In the genomic region with DNA sequence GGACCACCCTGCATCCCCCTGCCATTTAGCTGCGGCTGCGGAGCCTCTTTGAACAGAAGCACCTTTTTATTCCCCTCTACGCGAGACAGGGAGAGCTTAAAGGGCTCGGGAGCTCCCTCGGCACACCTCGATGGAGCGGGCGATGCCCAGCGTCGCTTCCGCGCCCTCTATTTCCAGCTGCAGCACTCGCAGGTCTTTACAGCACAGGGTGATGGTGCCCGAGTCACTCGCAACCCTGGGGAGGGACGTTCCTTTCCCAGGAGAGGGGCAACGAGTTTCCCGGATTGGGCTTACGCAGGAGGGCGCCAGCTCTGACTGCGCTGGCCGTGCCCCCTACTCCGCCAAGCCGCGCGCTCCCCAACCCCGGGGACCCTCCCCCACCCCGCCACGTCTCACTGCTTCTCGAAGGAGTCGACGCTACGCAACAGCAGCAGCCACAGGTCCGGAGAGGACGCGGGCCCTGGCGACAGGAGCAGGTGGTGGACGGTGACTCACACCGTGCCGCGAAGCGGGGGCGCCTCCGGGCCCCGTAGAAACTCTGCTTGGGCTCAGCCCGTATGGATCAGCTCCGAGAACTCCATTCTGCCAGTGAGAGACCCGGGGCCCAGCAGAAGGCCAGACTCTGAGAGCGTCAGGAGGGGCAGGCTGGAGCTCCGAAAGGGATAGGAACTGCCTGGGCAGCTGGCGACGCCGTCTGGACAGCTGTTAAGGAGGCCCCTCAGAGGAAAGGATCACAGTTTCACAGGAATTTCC, we compare ENCODE assay signal across 1 cellular context.
A peak's percentile ranks its signal among the peaks of the same experiment; 100 is the strongest.
TF ChIP-seq lines count a peak whose summit lies in the region.

No MANE protein-coding gene starts in this region.

TF ChIP-seq in HepG2, 621 proteins besides CTCF, POLR2A, EP300 and RAD21 (continued from another document and continues in another):
- TF ChIP-seq, protein P1, sequence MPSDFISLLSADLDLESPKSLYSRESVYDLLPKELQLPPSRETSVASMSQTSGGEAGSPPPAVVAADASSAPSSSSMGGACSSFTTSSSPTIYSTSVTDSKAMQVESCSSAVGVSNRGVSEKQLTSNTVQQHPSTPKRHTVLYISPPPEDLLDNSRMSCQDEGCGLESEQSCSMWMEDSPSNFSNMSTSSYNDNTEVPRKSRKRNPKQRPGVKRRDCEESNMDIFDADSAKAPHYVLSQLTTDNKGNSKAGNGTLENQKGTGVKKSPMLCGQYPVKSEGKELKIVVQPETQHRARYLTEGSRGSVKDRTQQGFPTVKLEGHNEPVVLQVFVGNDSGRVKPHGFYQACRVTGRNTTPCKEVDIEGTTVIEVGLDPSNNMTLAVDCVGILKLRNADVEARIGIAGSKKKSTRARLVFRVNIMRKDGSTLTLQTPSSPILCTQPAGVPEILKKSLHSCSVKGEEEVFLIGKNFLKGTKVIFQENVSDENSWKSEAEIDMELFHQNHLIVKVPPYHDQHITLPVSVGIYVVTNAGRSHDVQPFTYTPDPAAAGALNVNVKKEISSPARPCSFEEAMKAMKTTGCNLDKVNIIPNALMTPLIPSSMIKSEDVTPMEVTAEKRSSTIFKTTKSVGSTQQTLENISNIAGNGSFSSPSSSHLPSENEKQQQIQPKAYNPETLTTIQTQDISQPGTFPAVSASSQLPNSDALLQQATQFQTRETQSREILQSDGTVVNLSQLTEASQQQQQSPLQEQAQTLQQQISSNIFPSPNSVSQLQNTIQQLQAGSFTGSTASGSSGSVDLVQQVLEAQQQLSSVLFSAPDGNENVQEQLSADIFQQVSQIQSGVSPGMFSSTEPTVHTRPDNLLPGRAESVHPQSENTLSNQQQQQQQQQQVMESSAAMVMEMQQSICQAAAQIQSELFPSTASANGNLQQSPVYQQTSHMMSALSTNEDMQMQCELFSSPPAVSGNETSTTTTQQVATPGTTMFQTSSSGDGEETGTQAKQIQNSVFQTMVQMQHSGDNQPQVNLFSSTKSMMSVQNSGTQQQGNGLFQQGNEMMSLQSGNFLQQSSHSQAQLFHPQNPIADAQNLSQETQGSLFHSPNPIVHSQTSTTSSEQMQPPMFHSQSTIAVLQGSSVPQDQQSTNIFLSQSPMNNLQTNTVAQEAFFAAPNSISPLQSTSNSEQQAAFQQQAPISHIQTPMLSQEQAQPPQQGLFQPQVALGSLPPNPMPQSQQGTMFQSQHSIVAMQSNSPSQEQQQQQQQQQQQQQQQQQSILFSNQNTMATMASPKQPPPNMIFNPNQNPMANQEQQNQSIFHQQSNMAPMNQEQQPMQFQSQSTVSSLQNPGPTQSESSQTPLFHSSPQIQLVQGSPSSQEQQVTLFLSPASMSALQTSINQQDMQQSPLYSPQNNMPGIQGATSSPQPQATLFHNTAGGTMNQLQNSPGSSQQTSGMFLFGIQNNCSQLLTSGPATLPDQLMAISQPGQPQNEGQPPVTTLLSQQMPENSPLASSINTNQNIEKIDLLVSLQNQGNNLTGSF (CRISPR knock-in tag; IDR thresholded peaks at IDR 0.05) = peak; percentile 80
- 0 out of 2 replicates have a peak, but pooled peaks have one; percentile 35 for TF ChIP-seq MIER2 (CRISPR knock-in tag; IDR thresholded peaks at IDR 0.05)
- TF ChIP-seq ZBTB49 (CRISPR knock-in tag; IDR thresholded peaks at IDR 0.05; ENCODE audit: borderline replicate concordance) = no peak
- TF ChIP-seq ZNF629 (CRISPR knock-in tag; conservative IDR thresholded peaks at IDR 0.05) = no peak
- peak; percentile 76; the same call in 1 of the 2 replicates for TF ChIP-seq ZNF800 (CRISPR knock-in tag; IDR thresholded peaks at IDR 0.05)
- no peak; the same call in 1 of the 2 replicates for TF ChIP-seq BRD4 (CRISPR knock-in tag; IDR thresholded peaks at IDR 0.05)
- no peak for TF ChIP-seq RFXAP (CRISPR knock-in tag; IDR thresholded peaks at IDR 0.05; ENCODE audit: borderline replicate concordance)
- no peak for TF ChIP-seq GPN1 (CRISPR knock-in tag; IDR thresholded peaks at IDR 0.05; ENCODE audit: borderline replicate concordance)
- TF ChIP-seq ZNF607 (CRISPR knock-in tag; IDR thresholded peaks at IDR 0.05; ENCODE audit: borderline replicate concordance) = peak; percentile 80
- no peak for TF ChIP-seq TCF7L2 (IDR thresholded peaks at IDR 0.05; ENCODE audit: low read depth, low read length)
- TF ChIP-seq BRF2 (CRISPR knock-in tag; IDR thresholded peaks at IDR 0.05) = no peak
- TF ChIP-seq THYN1 (CRISPR knock-in tag; IDR thresholded peaks at IDR 0.05; ENCODE audit: borderline replicate concordance, low read depth) = no peak
- TF ChIP-seq, protein P2, sequence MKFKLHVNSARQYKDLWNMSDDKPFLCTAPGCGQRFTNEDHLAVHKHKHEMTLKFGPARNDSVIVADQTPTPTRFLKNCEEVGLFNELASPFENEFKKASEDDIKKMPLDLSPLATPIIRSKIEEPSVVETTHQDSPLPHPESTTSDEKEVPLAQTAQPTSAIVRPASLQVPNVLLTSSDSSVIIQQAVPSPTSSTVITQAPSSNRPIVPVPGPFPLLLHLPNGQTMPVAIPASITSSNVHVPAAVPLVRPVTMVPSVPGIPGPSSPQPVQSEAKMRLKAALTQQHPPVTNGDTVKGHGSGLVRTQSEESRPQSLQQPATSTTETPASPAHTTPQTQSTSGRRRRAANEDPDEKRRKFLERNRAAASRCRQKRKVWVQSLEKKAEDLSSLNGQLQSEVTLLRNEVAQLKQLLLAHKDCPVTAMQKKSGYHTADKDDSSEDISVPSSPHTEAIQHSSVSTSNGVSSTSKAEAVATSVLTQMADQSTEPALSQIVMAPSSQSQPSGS (CRISPR knock-in tag; IDR thresholded peaks at IDR 0.05) = no peak
- TF ChIP-seq, protein P3, sequence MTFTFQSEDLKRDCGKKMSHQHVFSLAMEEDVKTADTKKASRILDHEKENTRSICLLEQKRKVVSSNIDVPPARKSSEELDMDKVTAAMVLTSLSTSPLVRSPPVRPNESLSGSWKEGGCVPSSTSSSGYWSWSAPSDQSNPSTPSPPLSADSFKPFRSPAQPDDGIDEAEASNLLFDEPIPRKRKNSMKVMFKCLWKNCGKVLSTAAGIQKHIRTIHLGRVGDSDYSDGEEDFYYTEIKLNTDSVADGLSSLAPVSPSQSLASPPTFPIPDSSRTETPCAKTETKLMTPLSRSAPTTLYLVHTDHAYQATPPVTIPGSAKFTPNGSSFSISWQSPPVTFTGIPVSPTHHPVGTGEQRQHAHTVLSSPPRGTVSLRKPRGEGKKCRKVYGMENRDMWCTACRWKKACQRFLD (CRISPR knock-in tag; IDR thresholded peaks at IDR 0.05; ENCODE audit: borderline replicate concordance) = 0 out of 2 replicates have a peak, but pooled peaks have one; percentile 66
- no peak; the same call in 1 of the 2 replicates for TF ChIP-seq ZGPAT (CRISPR knock-in tag; IDR thresholded peaks at IDR 0.05)
- no peak for TF ChIP-seq HOXD1 (CRISPR knock-in tag; IDR thresholded peaks at IDR 0.05)
- no peak for TF ChIP-seq ZFP62 (CRISPR knock-in tag; IDR thresholded peaks at IDR 0.05)
- no peak for TF ChIP-seq MAFG (CRISPR knock-in tag; IDR thresholded peaks at IDR 0.05)
- TF ChIP-seq HNRNPLL (IDR thresholded peaks at IDR 0.05; ENCODE audit: low read depth, low read length, poor library complexity, severe bottlenecking) = peak; percentile 71
- TF ChIP-seq BRCA1 (CRISPR knock-in tag; IDR thresholded peaks at IDR 0.05) = no peak
- TF ChIP-seq ZSCAN9 (CRISPR knock-in tag; IDR thresholded peaks at IDR 0.05; ENCODE audit: borderline replicate concordance) = peak; percentile 39; the same call in 1 of the 2 replicates
- TF ChIP-seq IRF9 (CRISPR knock-in tag; IDR thresholded peaks at IDR 0.05; ENCODE audit: borderline replicate concordance) = no peak
- TF ChIP-seq, protein P4, sequence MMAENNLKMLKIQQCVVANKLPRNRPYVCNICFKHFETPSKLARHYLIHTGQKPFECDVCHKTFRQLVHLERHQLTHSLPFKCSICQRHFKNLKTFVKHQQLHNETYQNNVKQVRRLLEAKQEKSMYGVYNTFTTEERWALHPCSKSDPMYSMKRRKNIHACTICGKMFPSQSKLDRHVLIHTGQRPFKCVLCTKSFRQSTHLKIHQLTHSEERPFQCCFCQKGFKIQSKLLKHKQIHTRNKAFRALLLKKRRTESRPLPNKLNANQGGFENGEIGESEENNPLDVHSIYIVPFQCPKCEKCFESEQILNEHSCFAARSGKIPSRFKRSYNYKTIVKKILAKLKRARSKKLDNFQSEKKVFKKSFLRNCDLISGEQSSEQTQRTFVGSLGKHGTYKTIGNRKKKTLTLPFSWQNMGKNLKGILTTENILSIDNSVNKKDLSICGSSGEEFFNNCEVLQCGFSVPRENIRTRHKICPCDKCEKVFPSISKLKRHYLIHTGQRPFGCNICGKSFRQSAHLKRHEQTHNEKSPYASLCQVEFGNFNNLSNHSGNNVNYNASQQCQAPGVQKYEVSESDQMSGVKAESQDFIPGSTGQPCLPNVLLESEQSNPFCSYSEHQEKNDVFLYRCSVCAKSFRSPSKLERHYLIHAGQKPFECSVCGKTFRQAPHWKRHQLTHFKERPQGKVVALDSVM (CRISPR knock-in tag; IDR thresholded peaks at IDR 0.05) = no peak
- TF ChIP-seq RBM39 (IDR thresholded peaks at IDR 0.05; ENCODE audit: low read depth, low read length, poor library complexity, severe bottlenecking) = no peak
- 0 out of 2 replicates have a peak, but pooled peaks have one; percentile 45 for TF ChIP-seq NFKBIZ (CRISPR knock-in tag; IDR thresholded peaks at IDR 0.05)
- TF ChIP-seq FOXO1 (CRISPR knock-in tag; IDR thresholded peaks at IDR 0.05) = peak; percentile 23; the same call in 1 of the 2 replicates
